Comparison of ENCODE assay signal across 9 cellular contexts in the genomic region with DNA sequence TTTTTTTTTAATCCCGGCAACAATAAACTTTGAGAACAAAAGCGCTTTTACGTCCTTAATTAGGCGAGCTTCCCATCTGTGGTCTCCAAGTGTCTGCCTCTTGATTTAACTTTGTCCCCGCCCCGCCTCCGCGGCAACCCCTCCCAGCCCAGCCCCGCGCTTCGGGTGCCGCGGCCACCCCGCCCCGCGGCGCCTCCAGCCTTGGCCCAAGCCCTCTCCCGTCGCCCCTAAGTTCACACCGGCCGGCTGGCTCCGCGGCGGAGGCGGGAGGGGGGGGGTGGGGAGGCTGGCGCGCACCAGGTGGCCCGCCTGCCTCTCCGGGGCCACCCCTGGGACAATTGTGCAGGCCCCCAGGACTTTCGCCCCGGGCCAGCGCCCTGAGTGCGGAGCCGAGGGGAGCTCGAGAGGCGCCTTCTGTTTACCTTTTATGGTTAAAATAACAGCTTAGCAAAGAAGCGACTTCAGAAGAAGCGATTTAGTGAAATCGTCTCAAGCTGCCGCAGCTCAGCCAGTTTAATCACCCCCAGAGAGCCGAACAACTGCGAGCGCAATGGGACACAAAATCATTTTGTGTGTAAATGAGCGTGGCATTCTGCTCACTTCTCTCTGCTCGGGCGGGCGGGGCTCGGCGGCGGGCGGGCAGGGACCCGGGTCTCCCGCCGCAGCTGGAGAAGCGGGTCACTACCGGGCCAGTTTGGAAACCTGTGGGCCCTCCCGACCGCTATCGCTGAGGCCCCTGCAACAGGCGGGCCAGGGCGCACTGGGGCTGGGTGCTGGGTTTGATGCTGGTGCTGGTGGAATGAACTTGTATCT. TPM values are rescaled to one million over a fixed set of nuclear protein-coding genes. Genes with fewer than 3 reads are reported as not detected.
A peak's percentile ranks its signal among the peaks of the same experiment; 100 is the strongest.
DNase-seq lines count a peak whose midpoint lies in the region; ATAC-seq and TF ChIP-seq lines count a peak whose summit lies in the region.
"Had no signal": no experiment of that assay in that cellular context is flagged by ENCODE, and none has a peak within 500 bp of the region (broad histone marks: within the 10 kb centered on the region; RNA-seq: fewer than 3 reads in every experiment).

No MANE protein-coding gene starts in this region.

- peaks cover 27% of the 10 kb centered on the region for H3K27me3 Mint-ChIP-seq in activated CD8-positive, alpha-beta T cell treated with anti-CD3 and anti-CD28 coated beads for 36 hours

- H2AFZ ChIP-seq in osteoblast (ENCODE audit: low read length) = peak overlapping the region; percentile 11

- TF ChIP-seq CTCF in activated CD8-positive, alpha-beta T cell treated with anti-CD3 and anti-CD28 coated beads for 36 hours (IDR thresholded peaks at IDR 0.05) = no peak
- TF ChIP-seq CTCF in gastroesophageal sphincter (IDR thresholded peaks at IDR 0.05) (no peak), osteoblast (IDR thresholded peaks at IDR 0.05; ENCODE audit: extremely low read depth, low read depth, low read length) (no peak)

- H3K4me3 Mint-ChIP-seq in activated CD8-positive, alpha-beta T cell treated with anti-CD3 and anti-CD28 coated beads for 36 hours = peak overlapping the region; percentile 74

- peaks cover 2% of the 10 kb centered on the region for H4K20me1 ChIP-seq in osteoblast (ENCODE audit: insufficient read depth, low read length)

- peak overlapping the region; percentile 82 for H3K4me2 ChIP-seq in osteoblast (ENCODE audit: insufficient read depth, low read length)

- POLR2A ChIA-PET in activated CD8-positive, alpha-beta T cell treated with anti-CD3 and anti-CD28 coated beads for 36 hours (lab: Charles Lee) = interaction anchor here (0.8 to 1.4 kb wide), 3 partner anchors 10 to 276 kb away, joined by 3 to 4 read pairs (median 3); partner anchors contain the start of gene PEPD

- peak; percentile 15 for ATAC-seq in activated CD8-positive, alpha-beta T cell treated with anti-CD3 and anti-CD28 coated beads for 36 hours
- ATAC-seq in gastroesophageal sphincter = peak; percentile 26
- ATAC-seq: GM12878 had no signal

- H3K9me3 Mint-ChIP-seq in activated CD8-positive, alpha-beta T cell treated with anti-CD3 and anti-CD28 coated beads for 36 hours = no peaks in the 10 kb centered on the region

- intact Hi-C loops in activated CD8-positive, alpha-beta T cell treated with anti-CD3 and anti-CD28 coated beads for 36 hours (cut with micrococcal nuclease) = no loop called here

- no peak for TF ChIP-seq EP300 in gastroesophageal sphincter (IDR thresholded peaks at IDR 0.05)

- H3K4me3 ChIP-seq in gastroesophageal sphincter (peak overlapping the region; percentile 78 to 82), osteoblast (ENCODE audit: insufficient read depth, low read length) (peak overlapping the region; percentile 76)
- H3K4me3 ChIP-seq: GM12878 had no signal

- 0% methylated on average over 12 of the region's 61 CpGs; no CpG with 5 or more reads in 1 of the 2 donors for WGBS in gastroesophageal sphincter (ENCODE audit: low coverage in 1 of 2), 2 donors

- H3K27me3 ChIP-seq in gastroesophageal sphincter (no peaks in the 10 kb centered on the region), osteoblast (ENCODE audit: insufficient read depth, low read length) (no peaks in the 10 kb centered on the region)

- peaks cover 0 to 78% (median 10%) of the 10 kb centered on the region in 3 donors for H3K4me1 ChIP-seq in gastroesophageal sphincter
- peaks cover 8% of the 10 kb centered on the region for H3K4me1 ChIP-seq in osteoblast (ENCODE audit: insufficient read depth, low read length)

- CTCF ChIA-PET in activated CD8-positive, alpha-beta T cell treated with anti-CD3 and anti-CD28 coated beads for 36 hours (lab: Charles Lee) = interaction anchor here (1.9 to 2.3 kb wide), 2 partner anchors 20 to 298 kb away, joined by 5 to 18 read pairs; no protein-coding TSS in a partner anchor

- DNase-seq in stimulated activated CD4-positive, alpha-beta T cell treated with anti-CD3 and anti-CD28 coated beads, Interleukin-2, amount 100 ng/mL, for 24 hours = peak; percentile 34 to 48
- no peak for DNase-seq in stimulated activated CD4-positive, alpha-beta T cell treated with anti-CD3 and anti-CD28 coated beads, Interleukin-4, amount 100 ng/mL, for 4 hours
- DNase-seq in activated CD8-positive, alpha-beta T cell treated with anti-CD3 and anti-CD28 coated beads for 36 hours = peak; percentile 30
- peak; percentile 94 for DNase-seq in osteoblast (ENCODE audit: insufficient read length, low spot score, missing footprints)
- no peak for DNase-seq in COLO829 (ENCODE audit: low spot score)
- no peak for DNase-seq in NCI-H1694 (lab: John Stamatoyannopoulos, UW)
- no peak for DNase-seq in HT-29 (ENCODE audit: low spot score)

- no peaks in the 10 kb centered on the region for H3K9me3 ChIP-seq in gastroesophageal sphincter
- no peaks in the 10 kb centered on the region for H3K9me3 ChIP-seq in osteoblast (ENCODE audit: low read depth, low read length)

- TF ChIP-seq POLR2A in gastroesophageal sphincter (IDR thresholded peaks at IDR 0.05) = no peak

- H3K27ac ChIP-seq in gastroesophageal sphincter (peak overlapping the region; percentile 95 to 96 (median 96)), osteoblast (ENCODE audit: low read depth, low read length) (no peak overlapping the region)

- no peaks in the 10 kb centered on the region for H3K4me1 Mint-ChIP-seq in activated CD8-positive, alpha-beta T cell treated with anti-CD3 and anti-CD28 coated beads for 36 hours (ENCODE audit: low read depth)

- peaks cover 0 to 30% of the 10 kb centered on the region in 2 donors for H3K36me3 ChIP-seq in gastroesophageal sphincter
- peaks cover 5% of the 10 kb centered on the region for H3K36me3 ChIP-seq in osteoblast (ENCODE audit: insufficient read depth, low read length)

- no peaks in the 10 kb centered on the region for H3K79me2 ChIP-seq in osteoblast (ENCODE audit: insufficient read depth, low read length)

- H3K36me3 Mint-ChIP-seq in activated CD8-positive, alpha-beta T cell treated with anti-CD3 and anti-CD28 coated beads for 36 hours (ENCODE audit: low read depth) = no peaks in the 10 kb centered on the region

- H3K27ac Mint-ChIP-seq in activated CD8-positive, alpha-beta T cell treated with anti-CD3 and anti-CD28 coated beads for 36 hours = no peak overlapping the region

RNA-seq across cellular contexts. Expression of gene KCTD15, which starts 1.4 kb away (rescaled TPM):
- 1 to 10 TPM; 8.3 to 8.8 TPM for total RNA-seq in activated CD8-positive, alpha-beta T cell treated with anti-CD3 and anti-CD28 coated beads for 36 hours
- total RNA-seq in gastroesophageal sphincter = 100 to 1,000 TPM in 1 of 4 donors, 10 to 100 TPM in 3; 62.3 to 148 (median 84.3) TPM
- 39.5 and 55.7 TPM in 2 replicates for total RNA-seq in osteoblast
- total RNA-seq in HT-29 (2014; rRNA removed; shearing (Covaris generic)) = 25.4 and 28.1 TPM in 2 replicates
- total RNA-seq: GM12878 had no signal

Comparison
In these comparisons a context has a peak if more than half of its experiments do, and no peak if none do; other contexts are left out.
1. DNase-seq: peak in stimulated activated CD4-positive, alpha-beta T cell treated with anti-CD3 and anti-CD28 coated beads, Interleukin-2, amount 100 ng/mL, for 24 hours (2 of 2), activated CD8-positive, alpha-beta T cell treated with anti-CD3 and anti-CD28 coated beads for 36 hours (single experiment) and osteoblast (single experiment); none in stimulated activated CD4-positive, alpha-beta T cell treated with anti-CD3 and anti-CD28 coated beads, Interleukin-4, amount 100 ng/mL, for 4 hours (0 of 2), COLO829 (single experiment), NCI-H1694 (single experiment) and HT-29 (single experiment).